ENCODE assay signal across 2 cellular contexts in genomic region chr1:199867601-199868000, GRCh38.
TF ChIP-seq lines count a peak whose summit lies in the region.

No MANE protein-coding gene starts in this region.

TF ChIP-seq in SK-N-SH treated with all-trans-retinoic acid at 6 μM for 48 hours, 23 proteins besides CTCF, POLR2A, EP300 and RAD21 (continued from another document):
- no peak for TF ChIP-seq TSHZ2 (CRISPR knock-in tag; IDR thresholded peaks at IDR 0.05)

TF ChIP-seq in SK-N-SH, 30 proteins besides CTCF, POLR2A, EP300 and RAD21 (continued from another document):
- TF ChIP-seq RCOR1 (IDR thresholded peaks at IDR 0.05; ENCODE audit: low read length) (no peak), JUND (IDR thresholded peaks at IDR 0.05) (no peak), TCF12 (IDR thresholded peaks at IDR 0.05) (no peak), USF2 (IDR thresholded peaks at IDR 0.05; ENCODE audit: borderline replicate concordance, low read depth, low read length) (no peak), SIN3A (IDR thresholded peaks at IDR 0.05; ENCODE audit: borderline replicate concordance, low read depth, low read length) (no peak), USF1 (IDR thresholded peaks at IDR 0.05; ENCODE audit: borderline replicate concordance, low read depth) (no peak), CHD2 (IDR thresholded peaks at IDR 0.05; ENCODE audit: low read length, partially characterized antibody) (no peak), PBX3 (IDR thresholded peaks at IDR 0.05) (no peak)
